Comparison of ENCODE assay signal across 16 cellular contexts in the genomic region with DNA sequence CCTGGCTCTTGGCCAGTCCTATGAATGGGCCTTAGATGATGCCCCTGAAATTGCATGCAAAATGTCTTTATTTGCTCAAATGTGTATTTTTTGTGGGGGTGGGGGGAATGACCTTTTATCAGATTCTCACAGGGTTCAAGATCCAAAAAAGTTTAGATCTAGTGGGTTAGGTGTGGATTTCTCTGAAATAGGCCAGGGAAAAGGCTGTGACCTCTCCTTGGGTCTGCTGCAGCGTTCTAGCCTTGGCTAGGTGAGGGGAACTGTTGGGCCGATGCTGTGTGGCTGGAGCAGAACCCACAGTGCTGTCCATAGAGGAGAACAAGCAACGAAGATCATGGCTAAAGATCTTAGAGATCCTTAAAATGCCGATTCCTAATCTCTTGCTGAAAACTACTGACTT.
DNase-seq lines count a peak whose midpoint lies in the region; ATAC-seq and TF ChIP-seq lines count a peak whose summit lies in the region.
"Had no signal": no experiment of that assay in that cellular context is flagged by ENCODE, and none has a peak within 500 bp of the region (broad histone marks: within the 10 kb centered on the region; RNA-seq: fewer than 3 reads in every experiment).

No MANE protein-coding gene starts in this region.

- H3K9me3 Mint-ChIP-seq in stimulated activated naive CD8-positive, alpha-beta T cell treated with anti-CD3 and anti-CD28 coated beads, Interleukin-15, Interleukin-2, amounts not matched to agents 100 ng/mL and 50 ng/mL, for 24 hours = no peaks in the 10 kb centered on the region
- H3K9me3 Mint-ChIP-seq in stimulated activated naive CD8-positive, alpha-beta T cell treated with anti-CD3 and anti-CD28 coated beads, Interleukin-15, amount 100 ng/mL, for 72 hours = no peaks in the 10 kb centered on the region
- no peaks in the 10 kb centered on the region for H3K9me3 Mint-ChIP-seq in brain
- peaks cover 0 to 5% (median 0%) of the 10 kb centered on the region in 11 donors for H3K9me3 Mint-ChIP-seq in naive thymus-derived CD4-positive, alpha-beta T cell
- no peaks in the 10 kb centered on the region for H3K9me3 Mint-ChIP-seq in natural killer cell treated with Interleukin-12 subunit alpha and Interleukin-12 subunit beta and Interleukin-15 and Interleukin-18, amount 100 ng/mL, for 72 hours

- DNase-seq in stimulated activated naive CD8-positive, alpha-beta T cell treated with anti-CD3 and anti-CD28 coated beads, Interleukin-15, amount 100 ng/mL, for 72 hours = no peak
- DNase-seq in naive thymus-derived CD4-positive, alpha-beta T cell = no peak
- DNase-seq in upper lobe of left lung (no peak), NCI-H82 (lab: John Stamatoyannopoulos, UW) (no peak)
- no peak for DNase-seq in natural killer cell treated with Interleukin-12 subunit alpha and Interleukin-12 subunit beta and Interleukin-15 and Interleukin-18, amount 100 ng/mL, for 72 hours (ENCODE audit: low spot score)
- DNase-seq: ACHN, GF-D8, KBM-7, NCI-H1092, NCI-H2107, NCI-H226, NCI-H69, PC-9 had no signal

- TF ChIP-seq CTCF in brain (conservative IDR thresholded peaks at IDR 0.05) (no peak), upper lobe of left lung (IDR thresholded peaks at IDR 0.05) (no peak)

- H3K27ac ChIP-seq in naive thymus-derived CD4-positive, alpha-beta T cell (ENCODE audit: low read depth, low read length) = no peak overlapping the region
- no peak overlapping the region for H3K27ac ChIP-seq in upper lobe of left lung
- H3K27ac ChIP-seq: PC-9 had no signal

- H3K27ac Mint-ChIP-seq in stimulated activated naive CD8-positive, alpha-beta T cell treated with anti-CD3 and anti-CD28 coated beads, Interleukin-15, Interleukin-2, amounts not matched to agents 100 ng/mL and 50 ng/mL, for 24 hours = peak overlapping the region; percentile 41
- no peak overlapping the region for H3K27ac Mint-ChIP-seq in stimulated activated naive CD8-positive, alpha-beta T cell treated with anti-CD3 and anti-CD28 coated beads, Interleukin-15, amount 100 ng/mL, for 72 hours
- peak overlapping the region in 4 of 5 experiments; percentile 64 to 74 (median 69) for H3K27ac Mint-ChIP-seq in brain
- H3K27ac Mint-ChIP-seq in naive thymus-derived CD4-positive, alpha-beta T cell = peak overlapping the region in 8 of 9 donors; percentile 17 to 82 (median 65)
- H3K27ac Mint-ChIP-seq in natural killer cell treated with Interleukin-12 subunit alpha and Interleukin-12 subunit beta and Interleukin-15 and Interleukin-18, amount 100 ng/mL, for 72 hours = peak overlapping the region in 1 of 2 donors; percentile 8

- no peaks in the 10 kb centered on the region for H3K4me1 Mint-ChIP-seq in stimulated activated naive CD8-positive, alpha-beta T cell treated with anti-CD3 and anti-CD28 coated beads, Interleukin-15, Interleukin-2, amounts not matched to agents 100 ng/mL and 50 ng/mL, for 24 hours (ENCODE audit: low read depth)
- H3K4me1 Mint-ChIP-seq in stimulated activated naive CD8-positive, alpha-beta T cell treated with anti-CD3 and anti-CD28 coated beads, Interleukin-15, amount 100 ng/mL, for 72 hours = peaks cover 16% of the 10 kb centered on the region
- H3K4me1 Mint-ChIP-seq in brain = peaks cover 27% of the 10 kb centered on the region
- peaks cover 8 to 29% (median 17%) of the 10 kb centered on the region in 7 donors for H3K4me1 Mint-ChIP-seq in naive thymus-derived CD4-positive, alpha-beta T cell
- H3K4me1 Mint-ChIP-seq in natural killer cell treated with Interleukin-12 subunit alpha and Interleukin-12 subunit beta and Interleukin-15 and Interleukin-18, amount 100 ng/mL, for 72 hours (ENCODE audit: low read depth in 2 of 2) = peaks cover 2 to 8% of the 10 kb centered on the region in 2 donors

- H3K36me3 ChIP-seq in naive thymus-derived CD4-positive, alpha-beta T cell (ENCODE audit: control insufficient read depth in 2 of 3, insufficient read depth in 3 of 3, low read length in 3 of 3) = peaks cover 13 to 86% (median 20%) of the 10 kb centered on the region in 3 experiments
- peaks cover 18 to 73% (median 31%) of the 10 kb centered on the region in 4 donors for H3K36me3 ChIP-seq in upper lobe of left lung

- peaks cover 44% of the 10 kb centered on the region for H3K36me3 Mint-ChIP-seq in stimulated activated naive CD8-positive, alpha-beta T cell treated with anti-CD3 and anti-CD28 coated beads, Interleukin-15, Interleukin-2, amounts not matched to agents 100 ng/mL and 50 ng/mL, for 24 hours (ENCODE audit: low read depth)
- peaks cover 82% of the 10 kb centered on the region for H3K36me3 Mint-ChIP-seq in brain
- H3K36me3 Mint-ChIP-seq in naive thymus-derived CD4-positive, alpha-beta T cell = peaks cover 13 to 68% (median 23%) of the 10 kb centered on the region in 5 donors
- peaks cover 16% of the 10 kb centered on the region for H3K36me3 Mint-ChIP-seq in natural killer cell treated with Interleukin-12 subunit alpha and Interleukin-12 subunit beta and Interleukin-15 and Interleukin-18, amount 100 ng/mL, for 72 hours

- H3K27me3 ChIP-seq in naive thymus-derived CD4-positive, alpha-beta T cell (ENCODE audit: control insufficient read depth in 2 of 2, insufficient read depth in 2 of 2, low read length in 2 of 2) = no peaks in the 10 kb centered on the region
- H3K27me3 ChIP-seq in upper lobe of left lung = no peaks in the 10 kb centered on the region

- intact Hi-C loops in naive thymus-derived CD4-positive, alpha-beta T cell (cut with micrococcal nuclease) = no loop called here

- no peak for TF ChIP-seq POLR2A in upper lobe of left lung (IDR thresholded peaks at IDR 0.05)

- no peak for TF ChIP-seq EP300 in upper lobe of left lung (IDR thresholded peaks at IDR 0.05)

- CTCF ChIA-PET in naive thymus-derived CD4-positive, alpha-beta T cell (lab: Charles Lee) = no interaction called here

- H3K4me3 ChIP-seq in naive thymus-derived CD4-positive, alpha-beta T cell (ENCODE audit: low read length) = no peak overlapping the region
- no peak overlapping the region for H3K4me3 ChIP-seq in upper lobe of left lung
- H3K4me3 ChIP-seq: PC-9 had no signal

- 88 to 93% methylated on average over 4 of the region's 4 CpGs for WGBS in upper lobe of left lung, 2 donors

- H3K9me3 ChIP-seq in naive thymus-derived CD4-positive, alpha-beta T cell (ENCODE audit: control insufficient read depth in 2 of 3, low read length in 3 of 3) = no peaks in the 10 kb centered on the region
- H3K9me3 ChIP-seq in upper lobe of left lung = no peaks in the 10 kb centered on the region

- ATAC-seq in stimulated activated naive CD8-positive, alpha-beta T cell treated with anti-CD3 and anti-CD28 coated beads, Interleukin-15, amount 100 ng/mL, for 72 hours = no peak
- ATAC-seq in naive thymus-derived CD4-positive, alpha-beta T cell = no peak
- ATAC-seq in upper lobe of left lung (ENCODE audit: low FRiP score in 2 of 2) = no peak
- ATAC-seq in GM18517 (IDR thresholded peaks at IDR 0.05; ENCODE audit: unreplicated experiment) = no peak
- ATAC-seq in natural killer cell treated with Interleukin-12 subunit alpha and Interleukin-12 subunit beta and Interleukin-15 and Interleukin-18, amount 100 ng/mL, for 72 hours = no peak

- H3K4me3 Mint-ChIP-seq in stimulated activated naive CD8-positive, alpha-beta T cell treated with anti-CD3 and anti-CD28 coated beads, Interleukin-15, Interleukin-2, amounts not matched to agents 100 ng/mL and 50 ng/mL, for 24 hours = no peak overlapping the region
- H3K4me3 Mint-ChIP-seq in stimulated activated naive CD8-positive, alpha-beta T cell treated with anti-CD3 and anti-CD28 coated beads, Interleukin-15, amount 100 ng/mL, for 72 hours = no peak overlapping the region
- H3K4me3 Mint-ChIP-seq in brain = no peak overlapping the region
- H3K4me3 Mint-ChIP-seq in naive thymus-derived CD4-positive, alpha-beta T cell = no peak overlapping the region
- no peak overlapping the region for H3K4me3 Mint-ChIP-seq in natural killer cell treated with Interleukin-12 subunit alpha and Interleukin-12 subunit beta and Interleukin-15 and Interleukin-18, amount 100 ng/mL, for 72 hours

- POLR2A ChIA-PET in naive thymus-derived CD4-positive, alpha-beta T cell (lab: Charles Lee) = no interaction called here

- no peaks in the 10 kb centered on the region for H3K4me1 ChIP-seq in naive thymus-derived CD4-positive, alpha-beta T cell (ENCODE audit: control insufficient read depth in 2 of 2, insufficient read depth in 2 of 2, low read length in 2 of 2)
- peaks cover 0 to 4% (median 0%) of the 10 kb centered on the region in 4 donors for H3K4me1 ChIP-seq in upper lobe of left lung

- H3K27me3 Mint-ChIP-seq in stimulated activated naive CD8-positive, alpha-beta T cell treated with anti-CD3 and anti-CD28 coated beads, Interleukin-15, Interleukin-2, amounts not matched to agents 100 ng/mL and 50 ng/mL, for 24 hours = no peaks in the 10 kb centered on the region
- H3K27me3 Mint-ChIP-seq in stimulated activated naive CD8-positive, alpha-beta T cell treated with anti-CD3 and anti-CD28 coated beads, Interleukin-15, amount 100 ng/mL, for 72 hours = no peaks in the 10 kb centered on the region
- no peaks in the 10 kb centered on the region for H3K27me3 Mint-ChIP-seq in brain
- no peaks in the 10 kb centered on the region for H3K27me3 Mint-ChIP-seq in naive thymus-derived CD4-positive, alpha-beta T cell
- no peaks in the 10 kb centered on the region for H3K27me3 Mint-ChIP-seq in natural killer cell treated with Interleukin-12 subunit alpha and Interleukin-12 subunit beta and Interleukin-15 and Interleukin-18, amount 100 ng/mL, for 72 hours

Comparison
In these comparisons a context has a peak if more than half of its experiments do, and no peak if none do; other contexts are left out.
1. H3K27ac Mint-ChIP-seq: peak in stimulated activated naive CD8-positive, alpha-beta T cell treated with anti-CD3 and anti-CD28 coated beads, Interleukin-15, Interleukin-2, amounts not matched to agents 100 ng/mL and 50 ng/mL, for 24 hours (single experiment), brain (4 of 5) and naive thymus-derived CD4-positive, alpha-beta T cell (8 of 9); none in stimulated activated naive CD8-positive, alpha-beta T cell treated with anti-CD3 and anti-CD28 coated beads, Interleukin-15, amount 100 ng/mL, for 72 hours (0 of 2).